8 cellular contexts compared by ENCODE assay signal in genomic region chr1:203304391-203304918, GRCh38. TPM values are rescaled to one million over a fixed set of nuclear protein-coding genes. Genes with fewer than 3 reads are reported as not detected.
DNase-seq lines count a peak whose midpoint lies in the region; ATAC-seq and TF ChIP-seq lines count a peak whose summit lies in the region.

No MANE protein-coding gene starts in this region.

- peaks cover 33% of the 10 kb centered on the region for H3K4me1 ChIP-seq in stomach smooth muscle (ENCODE audit: control insufficient read depth, insufficient read depth, low read length)

- H3K4me3 Mint-ChIP-seq in T-helper 1 cell treated with Interleukin-12 subunit alpha and Interleukin-12 subunit beta and Interleukin-4 antibody, amounts not matched to agents 30 μg/mL and 1 μg/mL, for 36 hours = peak overlapping the region; percentile 82
- peak overlapping the region; percentile 92 for H3K4me3 Mint-ChIP-seq in activated B cell treated with CpG ODN at 0.5 μM for 24 hours

- peak overlapping the region; percentile 95 for H3K27ac Mint-ChIP-seq in T-helper 1 cell treated with Interleukin-12 subunit alpha and Interleukin-12 subunit beta and Interleukin-4 antibody, amounts not matched to agents 30 μg/mL and 1 μg/mL, for 36 hours
- peak overlapping the region; percentile 98 for H3K27ac Mint-ChIP-seq in activated B cell treated with CpG ODN at 0.5 μM for 24 hours

- H3K4me3 ChIP-seq in kidney epithelial cell (ENCODE audit: low read depth, low read length) (peak overlapping the region; percentile 30), stomach smooth muscle (ENCODE audit: low read length in 2 of 2) (peak overlapping the region; percentile 55 to 73)

- CTCF ChIA-PET in activated B cell treated with CpG ODN at 0.5 μM for 24 hours (lab: Charles Lee) = interaction anchor here (7.8 to 9.7 kb wide), 4 partner anchors 17 to 33 kb away, joined by 100 to 199 read pairs (median 158); no protein-coding TSS in a partner anchor

- peaks cover 39% of the 10 kb centered on the region for H3K36me3 Mint-ChIP-seq in T-helper 1 cell treated with Interleukin-12 subunit alpha and Interleukin-12 subunit beta and Interleukin-4 antibody, amounts not matched to agents 30 μg/mL and 1 μg/mL, for 36 hours (ENCODE audit: low read depth)
- H3K36me3 Mint-ChIP-seq in activated B cell treated with CpG ODN at 0.5 μM for 24 hours (ENCODE audit: low read depth) = peaks cover 46% of the 10 kb centered on the region

- H3K27ac ChIP-seq in stomach smooth muscle (ENCODE audit: low read length) = peak overlapping the region; percentile 95

- peaks cover 57% of the 10 kb centered on the region for H3K4me1 Mint-ChIP-seq in T-helper 1 cell treated with Interleukin-12 subunit alpha and Interleukin-12 subunit beta and Interleukin-4 antibody, amounts not matched to agents 30 μg/mL and 1 μg/mL, for 36 hours (ENCODE audit: low read depth)
- H3K4me1 Mint-ChIP-seq in activated B cell treated with CpG ODN at 0.5 μM for 24 hours = peaks cover 70% of the 10 kb centered on the region

- peak overlapping the region; percentile 84 to 98 for H3K9ac ChIP-seq in stomach smooth muscle (ENCODE audit: low read length in 2 of 2)

- no peak for TF ChIP-seq CTCF in activated B cell treated with CpG ODN at 0.5 μM for 24 hours (IDR thresholded peaks at IDR 0.05)
- TF ChIP-seq CTCF in kidney epithelial cell (IDR thresholded peaks at IDR 0.05; ENCODE audit: insufficient read depth, low read length, poor library complexity, severe bottlenecking) = no peak

- POLR2A ChIA-PET in activated B cell treated with CpG ODN at 0.5 μM for 24 hours (lab: Charles Lee) = interaction anchor here (0.5 to 14.7 kb wide), 10 partner anchors 9 to 442 kb away, joined by 4 to 1942 read pairs (median 6); partner anchors contain the start of gene ATP2B4

- H3K27me3 Mint-ChIP-seq in T-helper 1 cell treated with Interleukin-12 subunit alpha and Interleukin-12 subunit beta and Interleukin-4 antibody, amounts not matched to agents 30 μg/mL and 1 μg/mL, for 36 hours (ENCODE audit: low read depth) = no peaks in the 10 kb centered on the region
- H3K27me3 Mint-ChIP-seq in activated B cell treated with CpG ODN at 0.5 μM for 24 hours = no peaks in the 10 kb centered on the region

- intact Hi-C loops in activated B cell treated with CpG ODN at 0.5 μM for 24 hours (cut with micrococcal nuclease) = no loop called here

- H3K9me3 Mint-ChIP-seq in T-helper 1 cell treated with Interleukin-12 subunit alpha and Interleukin-12 subunit beta and Interleukin-4 antibody, amounts not matched to agents 30 μg/mL and 1 μg/mL, for 36 hours = no peaks in the 10 kb centered on the region
- H3K9me3 Mint-ChIP-seq in activated B cell treated with CpG ODN at 0.5 μM for 24 hours = no peaks in the 10 kb centered on the region

- H3K9me3 ChIP-seq in stomach smooth muscle (ENCODE audit: control insufficient read depth in 2 of 2, low read length in 2 of 2) = no peaks in the 10 kb centered on the region

- no peak for ATAC-seq in activated B cell treated with CpG ODN at 0.5 μM for 24 hours (ENCODE audit: low read depth)

- DNase-seq in T-helper 1 cell = no peak
- DNase-seq in activated B cell treated with CpG ODN at 0.5 μM for 24 hours = no peak
- DNase-seq in kidney epithelial cell (ENCODE audit: low read depth) = no peak
- DNase-seq in NCI-H1694 treated with DMSO at 0.1 percent for 48 hours (lab: John Stamatoyannopoulos, UW) = no peak
- DNase-seq in dedifferentiated amniotic fluid mesenchymal stem cell (ENCODE audit: extremely low spot score) = no peak
- DNase-seq in activated CD8-positive, alpha-beta memory T cell treated with anti-CD3 and anti-CD28 coated beads for 24 hours = no peak

- peaks cover 1% of the 10 kb centered on the region for H3K36me3 ChIP-seq in kidney epithelial cell (ENCODE audit: control insufficient read depth, insufficient read depth, low read length)
- peaks cover 21 to 32% of the 10 kb centered on the region in 2 donors for H3K36me3 ChIP-seq in stomach smooth muscle (ENCODE audit: control insufficient read depth in 2 of 2, insufficient read depth in 2 of 2, low read length in 2 of 2)

- H3K27me3 ChIP-seq in kidney epithelial cell (ENCODE audit: control insufficient read depth, insufficient read depth, low read length) (peaks cover 2% of the 10 kb centered on the region), stomach smooth muscle (ENCODE audit: control insufficient read depth in 1 of 2, insufficient read depth in 2 of 2, low read length in 2 of 2) (no peaks in the 10 kb centered on the region)

RNA-seq across cellular contexts. Expression of gene BTG2, which starts 0.9 kb away (rescaled TPM):
- 419 and 448 TPM in 2 replicates for total RNA-seq in activated B cell treated with CpG ODN at 0.5 μM for 24 hours
- 24.1 and 24.3 TPM in 2 replicates for total RNA-seq in kidney epithelial cell

RNA-seq across cellular contexts. Expression of gene FMOD, which starts 46.5 kb away (rescaled TPM):
- total RNA-seq in activated B cell treated with CpG ODN at 0.5 μM for 24 hours (not detected in 2 replicates), kidney epithelial cell (0.62 and 0.79 TPM in 2 replicates)

Comparison
In these comparisons a context has a peak if more than half of its experiments do, and no peak if none do; other contexts are left out.
1. RNA of gene BTG2, which starts 0.9 kb away (total RNA-seq): 419 to 448 TPM in activated B cell treated with CpG ODN at 0.5 μM for 24 hours; 24.1 to 24.3 TPM in kidney epithelial cell; every median in the first group is over 10 times any median in the second.